ENCODE assay signal across 24 cellular contexts in genomic region chr5:132788990-132789886, GRCh38. TPM values are rescaled to one million over a fixed set of nuclear protein-coding genes. Genes with fewer than 3 reads are reported as not detected.
A peak's percentile ranks its signal among the peaks of the same experiment; 100 is the strongest.
DNase-seq lines count a peak whose midpoint lies in the region; ATAC-seq and TF ChIP-seq lines count a peak whose summit lies in the region.
"Had no signal": no experiment of that assay in that cellular context is flagged by ENCODE, and none has a peak within 500 bp of the region (broad histone marks: within the 10 kb centered on the region; RNA-seq: fewer than 3 reads in every experiment).

No MANE protein-coding gene starts in this region.

- intact Hi-C loops in posterior vena cava (cut with DNase I) (no loop called here), CD14-positive monocyte (cut with micrococcal nuclease) (no loop called here)

- TF ChIP-seq CTCF in HEK293 (tag by site-specific recombination; IDR thresholded peaks at IDR 0.05) (no peak), CD14-positive monocyte (IDR thresholded peaks at IDR 0.05) (no peak)

- peak overlapping the region; percentile 20 for H3K27ac ChIP-seq in CD8-positive, alpha-beta memory T cell (ENCODE audit: low read depth, low read length)
- H3K27ac ChIP-seq in HEK293 (ENCODE audit: extremely low read depth, low read depth, low read length) (no peak overlapping the region), trophoblast cell (ENCODE audit: low read depth, low read length) (peak overlapping the region; percentile 86)
- H3K27ac ChIP-seq: A549, GM23248, SK-N-MC had no signal

- H2BK12ac ChIP-seq in trophoblast cell (ENCODE audit: low read length): peak overlapping the region; percentile 96

- peak overlapping the region; percentile 50 for H4K8ac ChIP-seq in trophoblast cell (ENCODE audit: low read depth, low read length)

- peak overlapping the region; percentile 63 for H2AK5ac ChIP-seq in trophoblast cell (ENCODE audit: low read length)

- no peaks in the 10 kb centered on the region for H3K9me3 ChIP-seq in CD8-positive, alpha-beta memory T cell (ENCODE audit: low read length)
- no peaks in the 10 kb centered on the region for H3K9me3 ChIP-seq in HEK293 (ENCODE audit: control insufficient read depth, insufficient read depth, low read depth, low read length)
- no peaks in the 10 kb centered on the region for H3K9me3 ChIP-seq in trophoblast cell (ENCODE audit: insufficient read depth, low read depth, low read length)
- H3K9me3 ChIP-seq: A549, MG63 had no signal

- H3K4me2 ChIP-seq in trophoblast cell (ENCODE audit: low read length): no peak overlapping the region
- H3K4me2 ChIP-seq: A549 had no signal

- H3K27me3 ChIP-seq in CD8-positive, alpha-beta memory T cell (ENCODE audit: insufficient read depth, low read length, poor library complexity, severe bottlenecking): no peaks in the 10 kb centered on the region
- no peaks in the 10 kb centered on the region for H3K27me3 ChIP-seq in trophoblast cell (ENCODE audit: insufficient read depth, low read length)
- H3K27me3 ChIP-seq: MG63 had no signal

- peak overlapping the region; percentile 82 for H2BK5ac ChIP-seq in trophoblast cell (ENCODE audit: low read depth, low read length, poor library complexity)

- H3K4me3 ChIP-seq in CD8-positive, alpha-beta memory T cell (ENCODE audit: low read length): no peak overlapping the region
- H3K4me3 ChIP-seq in HEK293 (ENCODE audit: low read depth, low read length): no peak overlapping the region
- H3K4me3 ChIP-seq in trophoblast cell (ENCODE audit: low read depth, low read length): no peak overlapping the region
- H3K4me3 ChIP-seq: A549, GM23248, MG63, SK-N-MC had no signal

- no peak for DNase-seq in CD8-positive, alpha-beta memory T cell
- peak; percentile 82 for DNase-seq in cerebellum (ENCODE audit: low spot score)
- DNase-seq in trophoblast cell: peak; percentile 94 to 95
- no peak for DNase-seq in stimulated activated naive B cell treated with anti-CD40 and anti-IgM and Interleukin-4, amounts not matched to agents 10 μg/mL and 1 μg/mL and 100 μg/mL, for 72 hours
- no peak for DNase-seq in posterior vena cava (ENCODE audit: low spot score)
- no peak for DNase-seq in CD14-positive monocyte (ENCODE audit: low spot score)
- DNase-seq: CD4-positive, alpha-beta memory T cell; DND-41; GM23248; HCEC 1CT; Kasumi-1; MG63; NCI-H1048; NCI-H1436 treated with DMSO at 0.1 percent for 48 hours; NCI-H2029; NCI-H748 treated with DMSO at 0.1 percent for 48 hours; SHP77 had no signal

- peaks cover 39% of the 10 kb centered on the region for H3K79me1 ChIP-seq in trophoblast cell (ENCODE audit: low read length)

- peak overlapping the region; percentile 87 for H4K91ac ChIP-seq in trophoblast cell (ENCODE audit: low read depth, low read length)

- H3K18ac ChIP-seq in trophoblast cell (ENCODE audit: low read length): peak overlapping the region; percentile 47

- peak overlapping the region; percentile 9 for H2AFZ ChIP-seq in trophoblast cell (ENCODE audit: insufficient read depth, low read length, poor library complexity)
- H2AFZ ChIP-seq: GM23248 had no signal

- ATAC-seq in stimulated activated naive B cell treated with anti-CD40 and anti-IgM and Interleukin-4, amounts not matched to agents 10 μg/mL and 1 μg/mL and 100 μg/mL, for 72 hours (replicated peaks): no peak
- ATAC-seq: A549 had no signal

- peak overlapping the region in 1 of 8 donors; percentile 74 for H3K27ac Mint-ChIP-seq in CD8-positive, alpha-beta memory T cell
- H3K27ac Mint-ChIP-seq in stimulated activated naive B cell treated with anti-CD40 and anti-IgM and Interleukin-4, amounts not matched to agents 10 μg/mL and 1 μg/mL and 100 μg/mL, for 72 hours: no peak overlapping the region
- no peak overlapping the region for H3K27ac Mint-ChIP-seq in CD14-positive monocyte
- H3K27ac Mint-ChIP-seq: CD4-positive, alpha-beta memory T cell; IgD-negative memory B cell had no signal

- H3K79me2 ChIP-seq in trophoblast cell (ENCODE audit: control insufficient read depth, insufficient read depth, low read length, poor library complexity): peaks cover 8% of the 10 kb centered on the region

- H3K4me1 Mint-ChIP-seq in CD8-positive, alpha-beta memory T cell: no peaks in the 10 kb centered on the region
- H3K4me1 Mint-ChIP-seq in stimulated activated naive B cell treated with anti-CD40 and anti-IgM and Interleukin-4, amounts not matched to agents 10 μg/mL and 1 μg/mL and 100 μg/mL, for 72 hours: peaks cover 6 to 9% of the 10 kb centered on the region in 2 donors
- no peaks in the 10 kb centered on the region for H3K4me1 Mint-ChIP-seq in CD14-positive monocyte
- H3K4me1 Mint-ChIP-seq: CD4-positive, alpha-beta memory T cell had no signal

- POLR2A ChIA-PET in CD8-positive, alpha-beta memory T cell (lab: Charles Lee): no interaction called here
- POLR2A ChIA-PET in HEK293 (lab: Yijun Ruan, JAX): interaction anchor here (0.8 kb wide), 1 partner anchor 52 kb away, joined by 3 read pairs; the partner anchor contains the start of gene KIF3A

- H3K9ac ChIP-seq in trophoblast cell (ENCODE audit: low read length): no peak overlapping the region
- H3K9ac ChIP-seq: GM23248 had no signal

- peaks cover 0 to 3% (median 3%) of the 10 kb centered on the region in 3 donors for H3K36me3 Mint-ChIP-seq in CD8-positive, alpha-beta memory T cell
- no peaks in the 10 kb centered on the region for H3K36me3 Mint-ChIP-seq in stimulated activated naive B cell treated with anti-CD40 and anti-IgM and Interleukin-4, amounts not matched to agents 10 μg/mL and 1 μg/mL and 100 μg/mL, for 72 hours
- no peaks in the 10 kb centered on the region for H3K36me3 Mint-ChIP-seq in CD14-positive monocyte
- H3K36me3 Mint-ChIP-seq: CD4-positive, alpha-beta memory T cell had no signal

- H3K4ac ChIP-seq in trophoblast cell (ENCODE audit: low read depth, low read length): peak overlapping the region; percentile 54

- H4K12ac ChIP-seq in trophoblast cell (ENCODE audit: low read depth, low read length): no peak overlapping the region

- peak overlapping the region; percentile 92 for H2BK120ac ChIP-seq in trophoblast cell (ENCODE audit: insufficient read depth, low read length, poor library complexity)

- no CpG with 5 or more reads among the region's 8 CpGs for WGBS in trophoblast cell (ENCODE audit: extremely low coverage, insufficient coverage, insufficient read length)

- no peak overlapping the region for H3K23ac ChIP-seq in trophoblast cell (ENCODE audit: low read length)

- peaks cover 10 to 28% of the 10 kb centered on the region in 2 donors for H3K27me3 Mint-ChIP-seq in CD8-positive, alpha-beta memory T cell
- H3K27me3 Mint-ChIP-seq in stimulated activated naive B cell treated with anti-CD40 and anti-IgM and Interleukin-4, amounts not matched to agents 10 μg/mL and 1 μg/mL and 100 μg/mL, for 72 hours: peaks cover 37 to 50% of the 10 kb centered on the region in 2 donors
- H3K27me3 Mint-ChIP-seq in CD14-positive monocyte (ENCODE audit: low read depth in 3 of 3): peaks cover 15 to 35% (median 16%) of the 10 kb centered on the region in 3 donors

- H3K9me3 Mint-ChIP-seq in CD8-positive, alpha-beta memory T cell: peaks cover 0 to 2% (median 0%) of the 10 kb centered on the region in 5 donors
- no peaks in the 10 kb centered on the region for H3K9me3 Mint-ChIP-seq in stimulated activated naive B cell treated with anti-CD40 and anti-IgM and Interleukin-4, amounts not matched to agents 10 μg/mL and 1 μg/mL and 100 μg/mL, for 72 hours
- no peaks in the 10 kb centered on the region for H3K9me3 Mint-ChIP-seq in CD14-positive monocyte
- H3K9me3 Mint-ChIP-seq: CD4-positive, alpha-beta memory T cell; IgD-negative memory B cell had no signal

- no peaks in the 10 kb centered on the region for H3K4me1 ChIP-seq in CD8-positive, alpha-beta memory T cell (ENCODE audit: insufficient read depth, low read length)
- no peaks in the 10 kb centered on the region for H3K4me1 ChIP-seq in HEK293 (ENCODE audit: control insufficient read depth, insufficient read depth, low read length)
- H3K4me1 ChIP-seq in trophoblast cell (ENCODE audit: control insufficient read depth in 1 of 2, insufficient read depth in 2 of 2, low read length in 2 of 2): peaks cover 23 to 30% of the 10 kb centered on the region in 2 experiments
- H3K4me1 ChIP-seq: A549 had no signal

- peak overlapping the region; percentile 83 for H3K14ac ChIP-seq in trophoblast cell (ENCODE audit: low read length)

- CTCF ChIA-PET in CD8-positive, alpha-beta memory T cell (lab: Charles Lee): no interaction called here
- CTCF ChIA-PET in HEK293 (lab: Yijun Ruan, JAX): interaction anchor here (0.6 to 0.9 kb wide), 2 partner anchors 31 to 40 kb away, joined by 3 read pairs; no protein-coding TSS in a partner anchor

- no peaks in the 10 kb centered on the region for H3K36me3 ChIP-seq in CD8-positive, alpha-beta memory T cell (ENCODE audit: insufficient read depth, low read length)
- no peaks in the 10 kb centered on the region for H3K36me3 ChIP-seq in HEK293 (ENCODE audit: control insufficient read depth in 2 of 2, insufficient read depth in 1 of 2, low read length in 2 of 2)
- no peaks in the 10 kb centered on the region for H3K36me3 ChIP-seq in trophoblast cell (ENCODE audit: control insufficient read depth in 1 of 2, insufficient read depth in 2 of 2, low read length in 2 of 2)
- H3K36me3 ChIP-seq: MG63 had no signal

- no peak overlapping the region for H3K4me3 Mint-ChIP-seq in CD8-positive, alpha-beta memory T cell
- no peak overlapping the region for H3K4me3 Mint-ChIP-seq in stimulated activated naive B cell treated with anti-CD40 and anti-IgM and Interleukin-4, amounts not matched to agents 10 μg/mL and 1 μg/mL and 100 μg/mL, for 72 hours
- no peak overlapping the region for H3K4me3 Mint-ChIP-seq in CD14-positive monocyte
- H3K4me3 Mint-ChIP-seq: CD4-positive, alpha-beta memory T cell; IgD-negative memory B cell had no signal

RNA-seq across cellular contexts. Expression of gene SEPTIN8, which starts 12.2 kb away (rescaled TPM):
- 10 to 100 TPM; 34.5 to 38.1 TPM for total RNA-seq in CD8-positive, alpha-beta memory T cell
- polyA plus RNA-seq in CD8-positive, alpha-beta memory T cell: 2.8 TPM
- total RNA-seq in cerebellum (28.7 TPM), posterior vena cava (10 to 100 TPM; 42.9 to 54.8 TPM)
- 198 and 213 TPM in 2 replicates for polyA plus RNA-seq in trophoblast cell (2013)
- under 1 TPM; 0.36 to 0.54 TPM for polyA plus RNA-seq in CD14-positive monocyte

RNA-seq across cellular contexts. Expression of gene SOWAHA, which starts 23.9 kb away (rescaled TPM):
- total RNA-seq in CD8-positive, alpha-beta memory T cell: under 1 TPM in 1 of 2 experiments, not detected in 1; 0.07 TPM
- not detected for polyA plus RNA-seq in CD8-positive, alpha-beta memory T cell
- total RNA-seq in cerebellum (4.9 TPM), posterior vena cava (not detected)
- 23.8 and 25.2 TPM in 2 replicates for polyA plus RNA-seq in trophoblast cell (2013)
- polyA plus RNA-seq in CD14-positive monocyte: not detected
- total RNA-seq: CD4-positive, alpha-beta memory T cell; GM23248; NCI-H460; RPMI7951 had no signal
- polyA plus RNA-seq: BJ, GM23248, IgD-negative memory B cell had no signal

RNA-seq across cellular contexts. Expression of gene SHROOM1, which starts 41.2 kb away (rescaled TPM):
- total RNA-seq in CD8-positive, alpha-beta memory T cell: 1 to 10 TPM; 1.6 to 2.0 TPM
- not detected for polyA plus RNA-seq in CD8-positive, alpha-beta memory T cell
- total RNA-seq in cerebellum (2.4 TPM), posterior vena cava (1 to 10 TPM; 5.2 to 6.8 TPM)
- polyA plus RNA-seq in trophoblast cell (2013): 5.8 and 6.2 TPM in 2 replicates
- polyA plus RNA-seq in CD14-positive monocyte: 10 to 100 TPM in 1 of 2 donors, 1 to 10 TPM in 1; 6.4 to 16.1 TPM
- polyA plus RNA-seq: CD4-positive, alpha-beta memory T cell had no signal

RNA-seq across cellular contexts. Expression of gene CCNI2, which starts 42.0 kb away (rescaled TPM):
- total RNA-seq in CD8-positive, alpha-beta memory T cell: 1 to 10 TPM; 8.8 to 9.1 TPM
- 3.4 TPM for polyA plus RNA-seq in CD8-positive, alpha-beta memory T cell
- total RNA-seq in cerebellum (1.5 TPM), posterior vena cava (not detected)
- 4.6 and 5.5 TPM in 2 replicates for polyA plus RNA-seq in trophoblast cell (2013)
- under 1 TPM in 1 of 2 donors, not detected in 1; 0.72 TPM for polyA plus RNA-seq in CD14-positive monocyte
- total RNA-seq: GM23248, NCI-H460, RPMI7951 had no signal
- polyA plus RNA-seq: BJ had no signal

RNA-seq across cellular contexts. Expression of gene KIF3A, which starts 51.9 kb away (rescaled TPM):
- total RNA-seq in CD8-positive, alpha-beta memory T cell: 10 to 100 TPM; 21.1 to 23.3 TPM
- 15.9 TPM for polyA plus RNA-seq in CD8-positive, alpha-beta memory T cell
- total RNA-seq in cerebellum: 73.5 TPM
- polyA plus RNA-seq in trophoblast cell (2013): 10.0 and 10.4 TPM in 2 replicates
- total RNA-seq in posterior vena cava: 10 to 100 TPM in 1 of 2 donors, 1 to 10 TPM in 1; 7.5 to 10.0 TPM
- 1 to 10 TPM; 1.2 to 1.3 TPM for polyA plus RNA-seq in CD14-positive monocyte

Comparison
In these comparisons a context has a peak if more than half of its experiments do, and no peak if none do; other contexts are left out.
1. DNase-seq: peak in cerebellum (single experiment) and trophoblast cell (2 of 2); none in CD8-positive, alpha-beta memory T cell (0 of 5), stimulated activated naive B cell treated with anti-CD40 and anti-IgM and Interleukin-4, amounts not matched to agents 10 μg/mL and 1 μg/mL and 100 μg/mL, for 72 hours (single experiment), posterior vena cava (single experiment) and CD14-positive monocyte (single experiment).